Comparison of ENCODE assay signal across 21 cellular contexts in the genomic region with DNA sequence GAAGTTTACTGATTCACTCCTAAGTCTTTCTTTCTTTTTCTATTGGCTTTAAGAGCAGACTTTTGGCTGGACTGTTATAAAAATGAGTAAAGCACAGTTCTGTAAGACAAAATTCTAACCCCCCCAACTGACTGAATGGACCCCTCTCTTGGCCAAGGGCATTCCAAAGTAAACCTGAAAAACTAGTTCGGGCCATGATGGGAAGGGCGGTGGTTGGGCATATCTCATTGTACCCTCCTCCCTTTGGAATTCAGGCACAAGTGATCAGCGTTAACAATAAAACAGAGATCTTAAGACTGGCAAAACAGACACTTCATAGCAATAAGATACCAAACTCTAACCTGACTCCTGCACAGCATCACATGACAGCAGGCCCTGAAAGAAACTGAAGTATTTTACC.
"Had no signal": no experiment of that assay in that cellular context is flagged by ENCODE, and none has a peak within 500 bp of the region (broad histone marks: within the 10 kb centered on the region; RNA-seq: fewer than 3 reads in every experiment).

No MANE protein-coding gene starts in this region.

- H3K36me3 ChIP-seq: tibial artery, uterus had no signal

- H3K9me3 ChIP-seq: body of pancreas, tibial artery, uterus had no signal

- H3K4me3 Mint-ChIP-seq: activated CD4-positive, alpha-beta T cell treated with anti-CD3 and anti-CD28 coated beads, Interleukin-2, amount 10 ng/mL, durations not matched to agents 24 days and 14 days; activated CD8-positive, alpha-beta T cell treated with anti-CD3 and anti-CD28 coated beads for 36 hours; activated naive CD8-positive, alpha-beta T cell treated with anti-CD3 and anti-CD28 coated beads, Interleukin-2, amount 10 ng/mL, durations not matched to agents 7 days and 5 days; neural crest cell had no signal

- H3K4me3 ChIP-seq: body of pancreas, lung, tibial artery, uterus had no signal

- FAIRE-seq: frontal cortex had no signal

- H3K27me3 ChIP-seq: body of pancreas, tibial artery, uterus had no signal

- H3K9me3 Mint-ChIP-seq: activated CD4-positive, alpha-beta T cell treated with anti-CD3 and anti-CD28 coated beads, Interleukin-2, amount 10 ng/mL, durations not matched to agents 24 days and 14 days; activated CD8-positive, alpha-beta T cell treated with anti-CD3 and anti-CD28 coated beads for 36 hours; activated naive CD8-positive, alpha-beta T cell treated with anti-CD3 and anti-CD28 coated beads, Interleukin-2, amount 10 ng/mL, durations not matched to agents 7 days and 5 days; activated T-helper 2 cell treated with anti-CD3 and anti-CD28 coated beads, Interferon-gamma antibody, Interleukin-2, Interleukin-4, amounts not matched to agents 10 μg/mL and 5 μg/mL and 100 μg/mL, durations not matched to agents 14 hours and 24 hours and 36 hours; neural crest cell had no signal

- H3K4me1 ChIP-seq: body of pancreas, tibial artery, uterus had no signal

- DNase-seq: activated CD4-positive, alpha-beta T cell treated with anti-CD3 and anti-CD28 coated beads, Interleukin-2, amount 10 ng/mL, durations not matched to agents 24 days and 14 days; activated CD8-positive, alpha-beta T cell treated with anti-CD3 and anti-CD28 coated beads for 36 hours; activated naive CD4-positive, alpha-beta T cell treated with Interleukin-2 at 50 U/mL for 16 hours; activated naive CD8-positive, alpha-beta T cell treated with anti-CD3 and anti-CD28 coated beads, Interleukin-2, amount 10 ng/mL, durations not matched to agents 7 days and 5 days; activated T-cell treated with anti-CD3 and anti-CD28 coated beads, Interleukin-2, amount 50 U/mL, for 1 hour; amygdala; body of pancreas; caudate nucleus; midbrain; stimulated activated CD4-positive, alpha-beta T cell treated with anti-CD3 and anti-CD28 coated beads, Interleukin-12 subunit alpha, Interleukin-12 subunit beta, amount 100 ng/mL, for 4 hours; stimulated activated CD4-positive, alpha-beta T cell treated with anti-CD3 and anti-CD28 coated beads, Interleukin-1b, Interleukin-23, amount 100 ng/mL, for 48 hours; stimulated activated CD8-positive, alpha-beta memory T cell treated with anti-CD3 and anti-CD28 coated beads, Interleukin-4, amount 100 ng/mL, for 48 hours; stimulated activated naive CD4-positive, alpha-beta T cell; T-helper 1 cell; T-helper 9 cell; tibial artery; uterus had no signal

- H3K27ac ChIP-seq: body of pancreas, tibial artery, uterus had no signal

- H3K27me3 Mint-ChIP-seq: activated CD8-positive, alpha-beta T cell treated with anti-CD3 and anti-CD28 coated beads for 36 hours had no signal

- H3K27ac Mint-ChIP-seq: activated CD4-positive, alpha-beta T cell treated with anti-CD3 and anti-CD28 coated beads, Interleukin-2, amount 10 ng/mL, durations not matched to agents 24 days and 14 days; activated CD8-positive, alpha-beta T cell treated with anti-CD3 and anti-CD28 coated beads for 36 hours; activated naive CD8-positive, alpha-beta T cell treated with anti-CD3 and anti-CD28 coated beads, Interleukin-2, amount 10 ng/mL, durations not matched to agents 7 days and 5 days; activated T-helper 2 cell treated with anti-CD3 and anti-CD28 coated beads, Interferon-gamma antibody, Interleukin-2, Interleukin-4, amounts not matched to agents 10 μg/mL and 5 μg/mL and 100 μg/mL, durations not matched to agents 14 hours and 24 hours and 36 hours had no signal
